In genomic region chrX:48956728-48957414, GRCh38 we compare ENCODE assay signal across 6 cellular contexts. TPM values are rescaled to one million over a fixed set of nuclear protein-coding genes. Genes with fewer than 3 reads are reported as not detected.
A peak's percentile ranks its signal among the peaks of the same experiment; 100 is the strongest.
DNase-seq lines count a peak whose midpoint lies in the region; ATAC-seq and TF ChIP-seq lines count a peak whose summit lies in the region.

No MANE protein-coding gene starts in this region.

- no peaks in the 10 kb centered on the region for H3K9me3 Mint-ChIP-seq in WTC11

- POLR2A ChIA-PET in WTC11 (lab: Charles Lee): interaction anchor here (1.0 kb wide), 1 partner anchor 15 kb away, joined by 4 read pairs; the partner anchor contains the start of gene KCND1

- H3K36me3 Mint-ChIP-seq in WTC11: peaks cover 11% of the 10 kb centered on the region; the same call in 1 of the 2 replicates

- no peaks in the 10 kb centered on the region for H3K27me3 Mint-ChIP-seq in WTC11 (ENCODE audit: low read depth)

- peaks cover 11% of the 10 kb centered on the region; the same call in 1 of the 2 replicates for H3K4me1 Mint-ChIP-seq in WTC11

- H3K27me3 ChIP-seq in fibroblast of lung (ENCODE audit: control insufficient read depth, insufficient read depth, low read length): no peaks in the 10 kb centered on the region

- peak overlapping the region; percentile 69 for H3K27ac ChIP-seq in fibroblast of lung (ENCODE audit: insufficient read depth, low read length)

- H4K20me1 ChIP-seq in fibroblast of lung (ENCODE audit: control insufficient read depth, extremely low read depth, insufficient read depth, low read length): no peaks in the 10 kb centered on the region

- H3K4me1 ChIP-seq in fibroblast of lung (ENCODE audit: control insufficient read depth, extremely low read depth, insufficient read depth, low read length): peaks cover 5% of the 10 kb centered on the region

- CTCF ChIA-PET in WTC11 (lab: Charles Lee): interaction anchor here (1.6 kb wide), 1 partner anchor 37 kb away, joined by 3 read pairs; no protein-coding TSS in a partner anchor

- peak; percentile 2 for ATAC-seq in GM18498 (IDR thresholded peaks at IDR 0.05; ENCODE audit: unreplicated experiment)
- no peak for ATAC-seq in WTC11
- no peak for ATAC-seq in GM18505 (IDR thresholded peaks at IDR 0.05; ENCODE audit: unreplicated experiment)

- H3K27ac Mint-ChIP-seq in WTC11: 0 out of 2 replicates have a peak overlapping the region, but pooled peaks have one; percentile 49

- TF ChIP-seq CTCF in WTC11 (IDR thresholded peaks at IDR 0.05) (no peak), fibroblast of lung (conservative IDR thresholded peaks at IDR 0.05 in 1 of 2, IDR thresholded peaks at IDR 0.05 in 1 of 2; ENCODE audit: low read depth in 1 of 2, low read length in 2 of 2) (no peak)

- H3K9me3 ChIP-seq in fibroblast of lung (ENCODE audit: control insufficient read depth, insufficient read depth, low read depth, low read length): no peaks in the 10 kb centered on the region

- H3K4me2 ChIP-seq in fibroblast of lung (ENCODE audit: extremely low read depth, insufficient read depth, low read length): peak overlapping the region; percentile 80

- peak overlapping the region; percentile 85 for H3K9ac ChIP-seq in fibroblast of lung (ENCODE audit: insufficient read depth, low read length)

- peak overlapping the region; percentile 74 for H3K4me3 Mint-ChIP-seq in WTC11

- DNase-seq in WTC11 (ENCODE audit: low spot score): no peak
- DNase-seq in fibroblast of lung (ENCODE audit: low read depth in 2 of 2): no peak
- DNase-seq in stimulated activated CD4-positive, alpha-beta T cell treated with anti-CD3 and anti-CD28 coated beads, Interleukin-4, amount 100 ng/mL, for 4 hours: peak; percentile 45 to 66
- no peak for DNase-seq in NCI-H524 (lab: John Stamatoyannopoulos, UW)

- TF ChIP-seq POLR2A in GM18505 (IDR thresholded peaks at IDR 0.05; ENCODE audit: borderline replicate concordance, extremely low read depth, insufficient read depth, insufficient read length): no peak

- no peak overlapping the region for H2AFZ ChIP-seq in fibroblast of lung (ENCODE audit: low read length)

- H3K4me3 ChIP-seq in fibroblast of lung (replicated peaks in 1 of 4; ENCODE audit: control extremely low read depth in 1 of 4, insufficient read depth in 1 of 4, low read depth in 3 of 4, low read length in 4 of 4): peak overlapping the region; percentile 52 to 78 (median 71)

- peaks cover 37% of the 10 kb centered on the region for H3K79me2 ChIP-seq in fibroblast of lung (ENCODE audit: control insufficient read depth, insufficient read depth, low read length)

- H3K36me3 ChIP-seq in fibroblast of lung (ENCODE audit: control insufficient read depth, insufficient read depth, low read length): no peaks in the 10 kb centered on the region

TF ChIP-seq in WTC11, 78 proteins besides CTCF, POLR2A, EP300 and RAD21:
- TF ChIP-seq NR2C2 (CRISPR knock-in tag; IDR thresholded peaks at IDR 0.05) (no peak), MAX (CRISPR knock-in tag; IDR thresholded peaks at IDR 0.05) (no peak), USF1 (CRISPR knock-in tag; IDR thresholded peaks at IDR 0.05) (no peak), KAT7 (CRISPR knock-in tag; IDR thresholded peaks at IDR 0.05; ENCODE audit: borderline replicate concordance) (0 out of 2 replicates have a peak, but pooled peaks have one; percentile 66)

RNA-seq across cellular contexts. Expression of gene OTUD5, which starts 0.5 kb away (rescaled TPM):
- 50.9 to 52.6 TPM (median 51.1 TPM) in 3 replicates for total RNA-seq in WTC11 (2021)
- 23.6 and 33.0 TPM in 2 replicates for total RNA-seq in fibroblast of lung
- 41.4 and 46.6 TPM in 2 replicates for polyA plus RNA-seq in fibroblast of lung
- polyA plus RNA-seq in fibroblast of lung (2012): 40.6 and 44.9 TPM in 2 replicates
- 78.5 and 127 TPM in 2 replicates for polyA minus RNA-seq in fibroblast of lung (ENCODE audit: low replicate concordance)

RNA-seq across cellular contexts. Expression of gene KCND1, which starts 14.8 kb away (rescaled TPM):
- 4.9 to 5.4 TPM (median 5.2 TPM) in 3 replicates for total RNA-seq in WTC11 (2021)
- total RNA-seq in fibroblast of lung: 0.77 and 1.3 TPM in 2 replicates
- 0.25 and 0.41 TPM in 2 replicates for polyA plus RNA-seq in fibroblast of lung
- polyA plus RNA-seq in fibroblast of lung (2012): 0.69 and 1.4 TPM in 2 replicates
- 1.6 and 4.3 TPM in 2 replicates for polyA minus RNA-seq in fibroblast of lung (ENCODE audit: low replicate concordance)

RNA-seq across cellular contexts. Expression of gene PIM2, which starts 38.0 kb away (rescaled TPM):
- 146 to 184 TPM (median 182 TPM) in 3 replicates for total RNA-seq in WTC11 (2021)
- total RNA-seq in fibroblast of lung: 2.3 and 3.1 TPM in 2 replicates
- polyA plus RNA-seq in fibroblast of lung: 3.7 and 5.0 TPM in 2 replicates
- 2.7 and 4.0 TPM in 2 replicates for polyA plus RNA-seq in fibroblast of lung (2012)
- 10.7 and 10.8 TPM in 2 replicates for polyA minus RNA-seq in fibroblast of lung (ENCODE audit: low replicate concordance)

RNA-seq across cellular contexts. Expression of gene GRIPAP1, which starts 45.2 kb away (rescaled TPM):
- total RNA-seq in WTC11 (2021) (60.0 to 70.7 TPM (median 60.9 TPM) in 3 replicates), fibroblast of lung (20.5 and 26.4 TPM in 2 replicates)
- polyA plus RNA-seq in fibroblast of lung: 18.5 and 18.6 TPM in 2 replicates
- 17.6 and 18.1 TPM in 2 replicates for polyA plus RNA-seq in fibroblast of lung (2012)
- polyA minus RNA-seq in fibroblast of lung (ENCODE audit: low replicate concordance): 11.9 and 21.7 TPM in 2 replicates

RNA-seq across cellular contexts. Expression of gene SLC35A2, which starts 45.4 kb away (rescaled TPM):
- total RNA-seq in WTC11 (2021) (18.0 to 21.0 TPM (median 20.2 TPM) in 3 replicates), fibroblast of lung (8.5 and 9.6 TPM in 2 replicates)
- polyA plus RNA-seq in fibroblast of lung: 33.0 and 41.2 TPM in 2 replicates
- polyA plus RNA-seq in fibroblast of lung (2012): 34.8 and 40.1 TPM in 2 replicates
- 120 and 132 TPM in 2 replicates for polyA minus RNA-seq in fibroblast of lung (ENCODE audit: low replicate concordance)

Comparison
In these comparisons a context has a peak if more than half of its experiments do, and no peak if none do; other contexts are left out.
1. DNase-seq: peak in stimulated activated CD4-positive, alpha-beta T cell treated with anti-CD3 and anti-CD28 coated beads, Interleukin-4, amount 100 ng/mL, for 4 hours (2 of 2); none in WTC11 (single experiment), fibroblast of lung (0 of 2) and NCI-H524 (0 of 2).
2. RNA of gene PIM2, which starts 38.0 kb away (total RNA-seq): 146 to 184 TPM in WTC11; 2.3 to 3.1 TPM in fibroblast of lung; every median in the first group is over 10 times any median in the second.